ENCODE assay signal across 12 cellular contexts in genomic region chr7:79420464-79420863, GRCh38. TPM values are rescaled to one million over a fixed set of nuclear protein-coding genes. Genes with fewer than 3 reads are reported as not detected.
A peak's percentile ranks its signal among the peaks of the same experiment; 100 is the strongest.
DNase-seq lines count a peak whose midpoint lies in the region; ATAC-seq, FAIRE-seq and TF ChIP-seq lines count a peak whose summit lies in the region.
"Had no signal": no experiment of that assay in that cellular context is flagged by ENCODE, and none has a peak within 500 bp of the region (broad histone marks: within the 10 kb centered on the region; RNA-seq: fewer than 3 reads in every experiment).

No MANE protein-coding gene starts in this region.

- H3K9ac ChIP-seq in IMR-90 (ENCODE audit: low read depth, low read length), result no peak overlapping the region

- TF ChIP-seq POLR2A in IMR-90 (IDR thresholded peaks at IDR 0.05; ENCODE audit: low read depth, low read length), result no peak

- H3K9me1 ChIP-seq in IMR-90 (ENCODE audit: insufficient read depth, low read length), result no peaks in the 10 kb centered on the region

- no peak overlapping the region for H3K4me3 Mint-ChIP-seq in T-cell
- H3K4me3 Mint-ChIP-seq: CD8-positive, alpha-beta memory T cell; natural killer cell had no signal

- FAIRE-seq in bronchial epithelial cell (lab: Jason Lieb, UNC), result no peak

- no peak overlapping the region for H4K5ac ChIP-seq in IMR-90 (ENCODE audit: low read depth, low read length)

- DNase-seq in AG04449 (ENCODE audit: low read depth, low spot score), result peak; percentile 81
- peak; percentile 98 for DNase-seq in IMR-90
- peak; percentile 70 for DNase-seq in bronchial epithelial cell (ENCODE audit: low read depth)
- DNase-seq in left kidney (ENCODE audit: low read depth, low spot score), result peak; percentile 5
- DNase-seq in tibial artery, result no peak
- DNase-seq in DMS153 treated with DMSO at 0.1 percent for 48 hours (lab: John Stamatoyannopoulos, UW; ENCODE audit: unreplicated experiment), result no peak
- no peak for DNase-seq in T-cell
- DNase-seq: CD8-positive, alpha-beta memory T cell; gastrocnemius medialis; natural killer cell; NCI-H524 had no signal

- H3K56ac ChIP-seq in IMR-90 (ENCODE audit: extremely low read depth, insufficient read depth, low read length), result no peak overlapping the region

- H3K14ac ChIP-seq in IMR-90 (replicated peaks; ENCODE audit: low read depth, low read length), result no peak overlapping the region

- H2BK120ac ChIP-seq in IMR-90 (ENCODE audit: low read depth, low read length), result no peak overlapping the region

- no peak overlapping the region for H3K18ac ChIP-seq in IMR-90 (ENCODE audit: low read depth, low read length)

- H3K9me3 ChIP-seq in IMR-90 (ENCODE audit: control insufficient read depth, insufficient read depth, low read length), result no peaks in the 10 kb centered on the region
- no peaks in the 10 kb centered on the region for H3K9me3 ChIP-seq in tibial artery
- H3K9me3 ChIP-seq: gastrocnemius medialis had no signal

- dilution Hi-C loops in IMR-90 (cut with HindIII; ENCODE audit: low sequenced_read_pairs, unreplicated experiment), result no loop called here

- no peaks in the 10 kb centered on the region for H3K4me1 Mint-ChIP-seq in T-cell
- H3K4me1 Mint-ChIP-seq: CD8-positive, alpha-beta memory T cell; natural killer cell had no signal

- peaks cover 11% of the 10 kb centered on the region; the same call in 1 of the 2 replicates for H4K20me1 ChIP-seq in IMR-90 (ENCODE audit: insufficient read depth, low read length)

- no peak overlapping the region for H2BK20ac ChIP-seq in IMR-90 (ENCODE audit: low read depth, low read length)

- H3K79me1 ChIP-seq in IMR-90 (ENCODE audit: low read depth in 1 of 2, low read length in 2 of 2), result peaks cover 6 to 11% of the 10 kb centered on the region in 2 experiments

- H3K27ac ChIP-seq in IMR-90 (ENCODE audit: insufficient read depth, low read length), result no peak overlapping the region
- H3K27ac ChIP-seq in tibial artery, result peak overlapping the region in 1 of 2 donors; percentile 7
- H3K27ac ChIP-seq: gastrocnemius medialis had no signal

- H3K27ac Mint-ChIP-seq in T-cell, result no peak overlapping the region
- H3K27ac Mint-ChIP-seq: CD8-positive, alpha-beta memory T cell; natural killer cell had no signal

- CTCF ChIA-PET in AG04449 (lab: Yijun Ruan, JAX) (interaction anchor here (0.6 to 1.6 kb wide), 2 partner anchors 12 to 150 kb away, joined by 3 read pairs; no protein-coding TSS in a partner anchor), IMR-90 (lab: Yijun Ruan, JAX) (interaction anchor here (1.0 kb wide), 1 partner anchor 122 kb away, joined by 3 read pairs; no protein-coding TSS in a partner anchor), T-cell (lab: Charles Lee) (no interaction called here)

- H3K4me3 ChIP-seq in AG04449 (ENCODE audit: low read depth, low read length) (no peak overlapping the region), IMR-90 (ENCODE audit: insufficient read depth, low read depth, low read length) (no peak overlapping the region), bronchial epithelial cell (ENCODE audit: low read depth, low read length) (no peak overlapping the region), tibial artery (no peak overlapping the region)
- H3K4me3 ChIP-seq: gastrocnemius medialis had no signal

- no peak for TF ChIP-seq CTCF in AG04449 (IDR thresholded peaks at IDR 0.05; ENCODE audit: insufficient read depth, low read length, missing control alignments)
- TF ChIP-seq CTCF in IMR-90 (conservative IDR thresholded peaks at IDR 0.05; ENCODE audit: low read depth, low read length), result no peak
- no peak for TF ChIP-seq CTCF in bronchial epithelial cell (IDR thresholded peaks at IDR 0.05; ENCODE audit: insufficient read depth, low read length, severe bottlenecking)
- TF ChIP-seq CTCF in tibial artery (IDR thresholded peaks at IDR 0.05), result no peak

- peak overlapping the region; percentile 34 for H2BK5ac ChIP-seq in IMR-90 (ENCODE audit: low read depth, low read length, poor library complexity, severe bottlenecking)

- H2AK9ac ChIP-seq in IMR-90 (replicated peaks; ENCODE audit: low read depth, low read length, poor library complexity), result no peak overlapping the region

- TF ChIP-seq RAD21 in IMR-90 (IDR thresholded peaks at IDR 0.05; ENCODE audit: low read length), result no peak

- WGBS in IMR-90 (ENCODE audit: extremely low coverage in 2 of 2, insufficient read length in 1 of 2), 2 experiments, result no CpG with 5 or more reads among the region's 2 CpGs

- H3K27me3 ChIP-seq in IMR-90 (ENCODE audit: control insufficient read depth, insufficient read depth, low read length) (no peaks in the 10 kb centered on the region), bronchial epithelial cell (ENCODE audit: control insufficient read depth, insufficient read depth, low read length) (no peaks in the 10 kb centered on the region), tibial artery (no peaks in the 10 kb centered on the region)
- H3K27me3 ChIP-seq: gastrocnemius medialis had no signal

- peaks cover 0 to 2% (median 0%) of the 10 kb centered on the region in 3 donors for H3K9me3 Mint-ChIP-seq in T-cell

- no peak overlapping the region for H4K91ac ChIP-seq in IMR-90 (ENCODE audit: insufficient read depth, low read depth, low read length)

- H3K4ac ChIP-seq in IMR-90 (ENCODE audit: low read depth, low read length), result no peak overlapping the region

- BruUV-seq in IMR-90 (replicated peaks; lab: Mats Ljungman, UMichigan), result no TSS peak

- H3K23ac ChIP-seq in IMR-90 (ENCODE audit: low read depth, low read length), result no peak overlapping the region

- no peak overlapping the region for H2AK5ac ChIP-seq in IMR-90 (ENCODE audit: low read depth, low read length)

- H2BK15ac ChIP-seq in IMR-90 (ENCODE audit: low read depth, low read length), result no peak overlapping the region

- H3K27me3 Mint-ChIP-seq in T-cell, result peaks cover 0 to 4% of the 10 kb centered on the region in 2 donors
- H3K27me3 Mint-ChIP-seq: CD8-positive, alpha-beta memory T cell had no signal

- in situ Hi-C loops in IMR-90 (cut with MboI; ENCODE audit: low sequenced_read_pairs), result no loop called here

- H3K4me2 ChIP-seq in IMR-90 (ENCODE audit: low read depth, low read length), result peak overlapping the region; percentile 42; the same call in 1 of the 2 replicates

- peaks cover 4% of the 10 kb centered on the region for H3K4me1 ChIP-seq in IMR-90 (ENCODE audit: control insufficient read depth, insufficient read depth, low read length)
- peaks cover 0 to 12% (median 0%) of the 10 kb centered on the region in 4 donors for H3K4me1 ChIP-seq in tibial artery
- H3K4me1 ChIP-seq: gastrocnemius medialis had no signal

- no peak overlapping the region for H2AFZ ChIP-seq in IMR-90 (replicated peaks; ENCODE audit: low read length, poor library complexity)

- H3K36me3 ChIP-seq in IMR-90 (ENCODE audit: control insufficient read depth, insufficient read depth, low read length) (no peaks in the 10 kb centered on the region), bronchial epithelial cell (ENCODE audit: control insufficient read depth, insufficient read depth, low read length) (no peaks in the 10 kb centered on the region), tibial artery (no peaks in the 10 kb centered on the region)
- H3K36me3 ChIP-seq: gastrocnemius medialis had no signal

- intact Hi-C loops in IMR-90 (cut with micrococcal nuclease) (no loop called here), tibial artery (cut with DNase I; ENCODE audit: low total_unique reads) (no loop called here)

- peak; percentile 97 for ATAC-seq in IMR-90 (ENCODE audit: low read depth)
- no peak for ATAC-seq in HG03520 (IDR thresholded peaks at IDR 0.05; ENCODE audit: unreplicated experiment)
- no peak for ATAC-seq in T-cell (replicated peaks in 1 of 4)
- ATAC-seq: natural killer cell had no signal

- no peak overlapping the region for H4K8ac ChIP-seq in IMR-90 (ENCODE audit: low read depth in 2 of 2, low read length in 2 of 2)

- POLR2A ChIA-PET in AG04449 (lab: Yijun Ruan, JAX) (interaction anchor here (0.5 kb wide), 1 partner anchor 75 kb away, joined by 3 read pairs; no protein-coding TSS in a partner anchor), IMR-90 (lab: Charles Lee; ENCODE audit: unreplicated experiment) (no interaction called here), T-cell (lab: Charles Lee) (no interaction called here)

- H3K36me3 Mint-ChIP-seq in T-cell, result no peaks in the 10 kb centered on the region
- H3K36me3 Mint-ChIP-seq: CD8-positive, alpha-beta memory T cell; natural killer cell had no signal

TF ChIP-seq in IMR-90, 13 proteins besides CTCF, POLR2A, EP300 and RAD21 (continues in another document):
- TF ChIP-seq RCOR1 (IDR thresholded peaks at IDR 0.05; ENCODE audit: insufficient replicate concordance, low read length), result no peak
- TF ChIP-seq MXI1 (IDR thresholded peaks at IDR 0.05; ENCODE audit: borderline replicate concordance, low read depth, low read length), result no peak
- 0 out of 2 replicates have a peak, but pooled peaks have one; percentile 27 for TF ChIP-seq BHLHE40 (IDR thresholded peaks at IDR 0.05; ENCODE audit: low read depth, low read length)
- TF ChIP-seq, protein P1, sequence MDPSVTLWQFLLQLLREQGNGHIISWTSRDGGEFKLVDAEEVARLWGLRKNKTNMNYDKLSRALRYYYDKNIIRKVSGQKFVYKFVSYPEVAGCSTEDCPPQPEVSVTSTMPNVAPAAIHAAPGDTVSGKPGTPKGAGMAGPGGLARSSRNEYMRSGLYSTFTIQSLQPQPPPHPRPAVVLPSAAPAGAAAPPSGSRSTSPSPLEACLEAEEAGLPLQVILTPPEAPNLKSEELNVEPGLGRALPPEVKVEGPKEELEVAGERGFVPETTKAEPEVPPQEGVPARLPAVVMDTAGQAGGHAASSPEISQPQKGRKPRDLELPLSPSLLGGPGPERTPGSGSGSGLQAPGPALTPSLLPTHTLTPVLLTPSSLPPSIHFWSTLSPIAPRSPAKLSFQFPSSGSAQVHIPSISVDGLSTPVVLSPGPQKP (IDR thresholded peaks at IDR 0.05; ENCODE audit: borderline replicate concordance, low read depth, low read length), result no peak
- TF ChIP-seq CEBPB (IDR thresholded peaks at IDR 0.05; ENCODE audit: low read depth, low read length), result peak; percentile 96
- no peak for TF ChIP-seq MAZ (IDR thresholded peaks at IDR 0.05; ENCODE audit: borderline replicate concordance, low read depth, low read length)
- no peak for TF ChIP-seq CHD1 (IDR thresholded peaks at IDR 0.05; ENCODE audit: low read depth, low read length)
- no peak for TF ChIP-seq RFX5 (IDR thresholded peaks at IDR 0.05; ENCODE audit: low read depth, low read length)
- no peak; the same call in 1 of the 2 replicates for TF ChIP-seq SMC3 (IDR thresholded peaks at IDR 0.05; ENCODE audit: low read depth, low read length)
- peak; percentile 49; the same call in 1 of the 2 replicates for TF ChIP-seq NFE2L2 (IDR thresholded peaks at IDR 0.05; ENCODE audit: low read depth, low read length)
- TF ChIP-seq FOS (IDR thresholded peaks at IDR 0.05; ENCODE audit: low read depth, low read length), result peak; percentile 87
- TF ChIP-seq MAFK (IDR thresholded peaks at IDR 0.05; ENCODE audit: low read depth, low read length), result peak; percentile 93

RNA-seq across cellular contexts. Expression of gene MAGI2, which starts 33.0 kb away (rescaled TPM):
- total RNA-seq in IMR-90 (2012; rRNA removed) (17.9 and 27.2 TPM in 2 replicates), bronchial epithelial cell (2.6 and 2.7 TPM in 2 replicates), T-cell (under 1 TPM; 0.10 to 0.77 (median 0.22) TPM)
- polyA plus RNA-seq in IMR-90 (2012; rRNA removed), result 2.3 and 2.5 TPM in 2 replicates
- polyA plus RNA-seq in IMR-90 (2012; cell fraction: cytosol; rRNA removed), result 0.88 and 1.2 TPM in 2 replicates
- polyA plus RNA-seq in IMR-90 (2012; cell fraction: nucleus; rRNA removed; ENCODE audit: low replicate concordance), result 1.3 and 5.5 TPM in 2 replicates
- polyA plus RNA-seq: CD8-positive, alpha-beta memory T cell had no signal

Comparison
In these comparisons a context has a peak if more than half of its experiments do, and no peak if none do; other contexts are left out.
1. DNase-seq: peak in AG04449 (single experiment), IMR-90 (single experiment), bronchial epithelial cell (single experiment) and left kidney (single experiment); none in tibial artery (0 of 2), DMS153 treated with DMSO at 0.1 percent for 48 hours (single experiment) and T-cell (0 of 34).
2. CTCF ChIA-PET loops: an anchor here in AG04449 (0.6 to 1.6 kb wide) and IMR-90 (1.0 kb wide); none called in T-cell.